20 cellular contexts compared by ENCODE assay signal in genomic region chr4:6900181-6900812, GRCh38. TPM values are rescaled to one million over a fixed set of nuclear protein-coding genes. Genes with fewer than 3 reads are reported as not detected.
DNase-seq lines count a peak whose midpoint lies in the region; ATAC-seq and TF ChIP-seq lines count a peak whose summit lies in the region.
"Had no signal": no experiment of that assay in that cellular context is flagged by ENCODE, and none has a peak within 500 bp of the region (broad histone marks: within the 10 kb centered on the region; RNA-seq: fewer than 3 reads in every experiment).

No MANE protein-coding gene starts in this region.

- H3K36me3 Mint-ChIP-seq in effector memory CD8-positive, alpha-beta T cell (ENCODE audit: insufficient read depth), result peaks cover 9% of the 10 kb centered on the region

- H3K36me3 ChIP-seq in HEK293 (ENCODE audit: control insufficient read depth in 2 of 2, insufficient read depth in 1 of 2, low read length in 2 of 2) (no peaks in the 10 kb centered on the region), spleen (no peaks in the 10 kb centered on the region), vagina (no peaks in the 10 kb centered on the region)
- H3K36me3 ChIP-seq: breast epithelium, gastrocnemius medialis, thyroid gland had no signal

- H3K27me3 Mint-ChIP-seq in effector memory CD8-positive, alpha-beta T cell, result no peaks in the 10 kb centered on the region

- POLR2A ChIA-PET in HEK293 (lab: Yijun Ruan, JAX), result interaction anchor here (0.9 to 1.3 kb wide), 2 partner anchors 8 to 167 kb away, joined by 3 to 5 read pairs; no protein-coding TSS in a partner anchor

- H3K27me3 ChIP-seq in spleen (replicated peaks in 1 of 7), result no peaks in the 10 kb centered on the region
- H3K27me3 ChIP-seq in vagina, result no peaks in the 10 kb centered on the region
- H3K27me3 ChIP-seq: breast epithelium, gastrocnemius medialis, thyroid gland had no signal

- intact Hi-C loops in spleen (cut with DNase I; ENCODE audit: low total_unique reads) (no loop called here), vagina (cut with DNase I) (no loop called here)

- CTCF ChIA-PET in HEK293 (lab: Yijun Ruan, JAX), result interaction anchor here (1.1 kb wide), 2 partner anchors 13 to 27 kb away, joined by 3 to 4 read pairs; no protein-coding TSS in a partner anchor

- H3K4me3 Mint-ChIP-seq in effector memory CD8-positive, alpha-beta T cell, result peak overlapping the region; percentile 73 to 82

- WGBS in spleen, 5 donors, result 92 to 97% (median 96%) methylated on average over 10 of the region's 10 CpGs

- H3K9me3 ChIP-seq in HEK293 (ENCODE audit: control insufficient read depth, insufficient read depth, low read depth, low read length) (no peaks in the 10 kb centered on the region), spleen (no peaks in the 10 kb centered on the region), vagina (no peaks in the 10 kb centered on the region)
- H3K9me3 ChIP-seq: breast epithelium, gastrocnemius medialis, thyroid gland had no signal

- no peak for ATAC-seq in effector memory CD8-positive, alpha-beta T cell (replicated peaks)
- ATAC-seq: gastrocnemius medialis had no signal

- TF ChIP-seq POLR2A in spleen (IDR thresholded peaks at IDR 0.05) (no peak), vagina (IDR thresholded peaks at IDR 0.05) (no peak)

- H3K4me1 ChIP-seq in HEK293 (ENCODE audit: control insufficient read depth, insufficient read depth, low read length) (no peaks in the 10 kb centered on the region), spleen (peaks cover 0 to 26% (median 12%) of the 10 kb centered on the region in 6 donors), vagina (no peaks in the 10 kb centered on the region)
- H3K4me1 ChIP-seq: breast epithelium, gastrocnemius medialis had no signal

- H3K4me1 Mint-ChIP-seq in effector memory CD8-positive, alpha-beta T cell (ENCODE audit: low read depth in 2 of 2), result peaks cover 18 to 25% of the 10 kb centered on the region in 2 donors

- no peak overlapping the region for H3K4me3 ChIP-seq in HEK293 (ENCODE audit: low read depth, low read length)
- H3K4me3 ChIP-seq in spleen, result no peak overlapping the region
- H3K4me3 ChIP-seq in vagina, result no peak overlapping the region
- H3K4me3 ChIP-seq: breast epithelium, gastrocnemius medialis, thyroid gland had no signal

- H3K27ac ChIP-seq in HEK293 (ENCODE audit: extremely low read depth, low read depth, low read length) (no peak overlapping the region), spleen (peak overlapping the region in 6 of 8 donors; percentile 43 to 80 (median 64)), vagina (no peak overlapping the region)
- H3K27ac ChIP-seq: breast epithelium, gastrocnemius medialis, RWPE1, thyroid gland, VCaP had no signal

- no peak for TF ChIP-seq CTCF in HEK293 (tag by site-specific recombination; IDR thresholded peaks at IDR 0.05)
- TF ChIP-seq CTCF in spleen (IDR thresholded peaks at IDR 0.05 in 8 of 11, conservative IDR thresholded peaks at IDR 0.05 in 3 of 11), result no peak
- TF ChIP-seq CTCF in vagina (IDR thresholded peaks at IDR 0.05), result no peak

- peak; percentile 47 for DNase-seq in activated CD8-positive, alpha-beta memory T cell treated with anti-CD3 and anti-CD28 coated beads, Interleukin-2, amount 50 U/mL, for 48 hours
- no peak for DNase-seq in activated CD8-positive, alpha-beta memory T cell treated with anti-CD3 and anti-CD28 coated beads for 24 hours
- DNase-seq in effector memory CD8-positive, alpha-beta T cell, result no peak
- DNase-seq in spleen (peak; percentile 69), NCI-H748 treated with DMSO at 0.1 percent for 48 hours (lab: John Stamatoyannopoulos, UW) (no peak), vagina (ENCODE audit: extremely low spot score in 2 of 2) (no peak), NCI-H187 (lab: John Stamatoyannopoulos, UW) (no peak)
- DNase-seq: ACHN; erythroblast; gastrocnemius medialis; HCEC 1CT; mesendoderm; NCI-H2029; NCI-H446; stimulated activated CD4-positive, alpha-beta T cell treated with anti-CD3 and anti-CD28 coated beads, Interleukin-12 subunit alpha, Interleukin-12 subunit beta, amount 100 ng/mL, for 4 hours; thyroid gland had no signal

- H3K27ac Mint-ChIP-seq in effector memory CD8-positive, alpha-beta T cell, result peak overlapping the region; percentile 94 to 95

- H3K9me3 Mint-ChIP-seq in effector memory CD8-positive, alpha-beta T cell, result no peaks in the 10 kb centered on the region

TF ChIP-seq in HEK293, 187 proteins besides CTCF, POLR2A, EP300 and RAD21:
- peak; percentile 71 for TF ChIP-seq EGR2 (tag by site-specific recombination; IDR thresholded peaks at IDR 0.05; ENCODE audit: low read depth)
- no peak for TF ChIP-seq PRDM6 (tag by site-specific recombination; IDR thresholded peaks at IDR 0.05)
- peak; percentile 88 for TF ChIP-seq ZFHX2 (tag by site-specific recombination; conservative IDR thresholded peaks at IDR 0.05)
TF ChIP-seq in HEK293: peak in this region for 2.

RNA-seq across cellular contexts. Expression of gene TBC1D14, which starts 9.3 kb away (rescaled TPM):
- total RNA-seq in spleen (100 to 1,000 TPM in 1 of 7 donors, 10 to 100 TPM in 6; 45.7 to 114 (median 79.2) TPM), vagina (35.4 TPM)
- polyA plus RNA-seq in spleen, result 10 to 100 TPM; 13.7 to 24.0 (median 18.2) TPM

Comparison
In these comparisons a context has a peak if more than half of its experiments do, and no peak if none do; other contexts are left out.
1. DNase-seq: peak in activated CD8-positive, alpha-beta memory T cell treated with anti-CD3 and anti-CD28 coated beads, Interleukin-2, amount 50 U/mL, for 48 hours (single experiment) and spleen (single experiment); none in activated CD8-positive, alpha-beta memory T cell treated with anti-CD3 and anti-CD28 coated beads for 24 hours (single experiment), effector memory CD8-positive, alpha-beta T cell (0 of 3), NCI-H748 treated with DMSO at 0.1 percent for 48 hours (single experiment), vagina (0 of 2) and NCI-H187 (0 of 2).
2. H3K27ac ChIP-seq: peak in spleen (6 of 8); none in HEK293 (single experiment) and vagina (single experiment).